Comparison of ENCODE assay signal across 19 cellular contexts in the genomic region with DNA sequence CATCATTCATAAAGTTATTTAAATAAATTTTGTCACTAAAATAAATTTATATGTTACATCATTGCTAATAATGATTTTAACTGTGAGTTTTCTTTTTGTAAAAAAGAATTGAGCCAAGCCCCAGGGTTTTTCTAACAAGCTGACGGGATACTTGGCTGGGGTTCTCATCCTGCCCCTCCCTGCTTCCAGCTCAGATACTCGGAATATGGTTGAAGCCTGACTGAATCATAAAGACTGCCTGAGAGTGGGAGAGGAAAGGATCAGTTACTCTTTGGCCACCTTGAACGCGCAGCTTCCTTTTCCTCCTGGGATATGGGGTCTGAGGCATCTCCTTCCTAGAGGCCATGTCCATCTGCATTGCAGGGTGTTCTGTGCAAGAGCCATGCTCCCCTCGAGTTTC.
"Had no signal": no experiment of that assay in that cellular context is flagged by ENCODE, and none has a peak within 500 bp of the region (broad histone marks: within the 10 kb centered on the region; RNA-seq: fewer than 3 reads in every experiment).

No MANE protein-coding gene starts in this region.

- DNase-seq: activated CD4-positive, CD25-positive, alpha-beta regulatory T cell treated with anti-CD3 and anti-CD28 coated beads, Interleukin-2, amount 50 U/mL, for 72 hours; activated naive CD4-positive, alpha-beta T cell treated with Interleukin-2 at 50 U/mL for 16 hours; aorta; foreskin melanocyte; left colon; nucleus accumbens; right cardiac atrium; SK-N-SH; T-helper 1 cell; T1000 had no signal

- H3K36me3 ChIP-seq: prostate gland, vagina had no signal

- H3K36me3 Mint-ChIP-seq: natural killer cell treated with Interleukin-12 subunit alpha and Interleukin-12 subunit beta and Interleukin-15 and Interleukin-18, amount 100 ng/mL, for 72 hours had no signal

- H3K27ac ChIP-seq: prostate gland, tibial artery, vagina had no signal

- H3K9ac ChIP-seq: SK-N-SH had no signal

- H3K4me1 Mint-ChIP-seq: activated T-helper 17 cell treated with anti-CD3 and anti-CD28 coated beads, Interleukin-2, amount 50 U/mL, for 72 hours had no signal

- ATAC-seq: activated T-helper 17 cell treated with anti-CD3 and anti-CD28 coated beads, Interleukin-2, amount 50 U/mL, for 72 hours; left colon; natural killer cell treated with Interleukin-12 subunit alpha and Interleukin-12 subunit beta and Interleukin-15 and Interleukin-18, amount 100 ng/mL, for 72 hours had no signal

- H3K27me3 ChIP-seq: tibial artery, vagina had no signal

- H3K9me2 ChIP-seq: SK-N-SH had no signal

- H3K9me3 ChIP-seq: prostate gland, SK-N-SH, tibial artery, vagina had no signal

- H3K4me1 ChIP-seq: prostate gland, tibial artery, vagina had no signal

- H3K9me3 Mint-ChIP-seq: activated T-helper 17 cell treated with anti-CD3 and anti-CD28 coated beads, Interleukin-2, amount 50 U/mL, for 72 hours; natural killer cell treated with Interleukin-12 subunit alpha and Interleukin-12 subunit beta and Interleukin-15 and Interleukin-18, amount 100 ng/mL, for 72 hours had no signal

- H3K4me2 ChIP-seq: SK-N-SH, smooth muscle cell had no signal

- H3K27me3 Mint-ChIP-seq: activated T-helper 17 cell treated with anti-CD3 and anti-CD28 coated beads, Interleukin-2, amount 50 U/mL, for 72 hours; natural killer cell treated with Interleukin-12 subunit alpha and Interleukin-12 subunit beta and Interleukin-15 and Interleukin-18, amount 100 ng/mL, for 72 hours had no signal

- H3K27ac Mint-ChIP-seq: activated T-helper 17 cell treated with anti-CD3 and anti-CD28 coated beads, Interleukin-2, amount 50 U/mL, for 72 hours; natural killer cell treated with Interleukin-12 subunit alpha and Interleukin-12 subunit beta and Interleukin-15 and Interleukin-18, amount 100 ng/mL, for 72 hours had no signal

- FAIRE-seq: bronchial epithelial cell, endometrium, islet of Langerhans had no signal

- H3K4me3 Mint-ChIP-seq: activated T-helper 17 cell treated with anti-CD3 and anti-CD28 coated beads, Interleukin-2, amount 50 U/mL, for 72 hours; natural killer cell treated with Interleukin-12 subunit alpha and Interleukin-12 subunit beta and Interleukin-15 and Interleukin-18, amount 100 ng/mL, for 72 hours had no signal

- H3K4me3 ChIP-seq: prostate gland, smooth muscle cell, tibial artery, vagina had no signal
